Comparison of ENCODE assay signal across 2 cellular contexts in genomic region chr13:28218679-28219078, GRCh38.
TF ChIP-seq lines count a peak whose summit lies in the region.

No MANE protein-coding gene starts in this region.

TF ChIP-seq in HepG2, 621 proteins besides CTCF, POLR2A, EP300 and RAD21:
- TF ChIP-seq ZKSCAN8 (CRISPR knock-in tag; IDR thresholded peaks at IDR 0.05; ENCODE audit: borderline replicate concordance): no peak
- no peak for TF ChIP-seq GPN1 (CRISPR knock-in tag; IDR thresholded peaks at IDR 0.05; ENCODE audit: borderline replicate concordance)
- TF ChIP-seq ZNF3 (CRISPR knock-in tag; IDR thresholded peaks at IDR 0.05): no peak
- peak; percentile 79 for TF ChIP-seq CEBPB (IDR thresholded peaks at IDR 0.05; ENCODE audit: borderline replicate concordance, low read depth, low read length)
- no peak for TF ChIP-seq FOXK2 (IDR thresholded peaks at IDR 0.05)

TF ChIP-seq in H1, 55 proteins besides CTCF, POLR2A, EP300 and RAD21:
- TF ChIP-seq CEBPB (IDR thresholded peaks at IDR 0.05; ENCODE audit: low read depth, low read length) (peak; percentile 77), KDM5A (IDR thresholded peaks at IDR 0.05; ENCODE audit: low read length) (no peak)
